8 cellular contexts compared by ENCODE assay signal in genomic region chr1:2189459-2190425, GRCh38. TPM values are rescaled to one million over a fixed set of nuclear protein-coding genes. Genes with fewer than 3 reads are reported as not detected.
DNase-seq lines count a peak whose midpoint lies in the region; ATAC-seq and TF ChIP-seq lines count a peak whose summit lies in the region.

No MANE protein-coding gene starts in this region.

- peak overlapping the region; percentile 88 for H3K27ac Mint-ChIP-seq in activated naive CD8-positive, alpha-beta T cell

- no peaks in the 10 kb centered on the region for H3K27me3 Mint-ChIP-seq in activated naive CD8-positive, alpha-beta T cell

- H3K4me3 Mint-ChIP-seq in activated naive CD8-positive, alpha-beta T cell: peak overlapping the region; percentile 81

- H3K27me3 ChIP-seq in BLaER1: no peaks in the 10 kb centered on the region
- no peaks in the 10 kb centered on the region for H3K27me3 ChIP-seq in suprapubic skin

- H3K4me3 ChIP-seq in BLaER1: peak overlapping the region; percentile 64
- H3K4me3 ChIP-seq in suprapubic skin: peak overlapping the region; percentile 57

- H3K9me3 Mint-ChIP-seq in activated naive CD8-positive, alpha-beta T cell (ENCODE audit: low read depth): no peaks in the 10 kb centered on the region

- 12% methylated on average over 20 of the region's 65 CpGs for WGBS in suprapubic skin

- H3K4me2 ChIP-seq in BLaER1: peak overlapping the region; percentile 97

- ATAC-seq in GM21390 (IDR thresholded peaks at IDR 0.05; ENCODE audit: unreplicated experiment) (peak; percentile 63), SK-N-SH treated with all-trans-retinoic acid at 6 μM for 48 hours (peak; percentile 92), omental fat pad (ENCODE audit: low FRiP score) (peak; percentile 88)

- H3K36me3 ChIP-seq in BLaER1 (peaks cover 33% of the 10 kb centered on the region), suprapubic skin (peaks cover 10% of the 10 kb centered on the region)

- TF ChIP-seq CTCF in omental fat pad (IDR thresholded peaks at IDR 0.05) (no peak), suprapubic skin (IDR thresholded peaks at IDR 0.05) (no peak)

- H3K27ac ChIP-seq in BLaER1 (peak overlapping the region; percentile 75), suprapubic skin (peak overlapping the region; percentile 89)

- H3K4me1 Mint-ChIP-seq in activated naive CD8-positive, alpha-beta T cell (ENCODE audit: low read depth): peaks cover 7% of the 10 kb centered on the region

- H3K36me3 Mint-ChIP-seq in activated naive CD8-positive, alpha-beta T cell: peaks cover 2% of the 10 kb centered on the region

- H3K4me1 ChIP-seq in BLaER1: peaks cover 66% of the 10 kb centered on the region
- peaks cover 58% of the 10 kb centered on the region for H3K4me1 ChIP-seq in suprapubic skin

- H3K9ac ChIP-seq in BLaER1: peak overlapping the region; percentile 77

- H3K9me3 ChIP-seq in BLaER1: no peaks in the 10 kb centered on the region
- H3K9me3 ChIP-seq in suprapubic skin: no peaks in the 10 kb centered on the region

- peaks cover 53% of the 10 kb centered on the region; the same call in 1 of the 2 replicates for H4K20me1 ChIP-seq in BLaER1

- TF ChIP-seq POLR2A in suprapubic skin (IDR thresholded peaks at IDR 0.05): no peak

- DNase-seq in MV-4-11 (lab: John Stamatoyannopoulos, UW) (peak; percentile 86), glomerular visceral epithelial cell (ENCODE audit: extremely low spot score) (peak; percentile 97), omental fat pad (ENCODE audit: low spot score) (peak; percentile 83), suprapubic skin (ENCODE audit: low spot score in 2 of 2) (peak; percentile 96)

- no peak for TF ChIP-seq EP300 in suprapubic skin (IDR thresholded peaks at IDR 0.05)

TF ChIP-seq in SK-N-SH treated with all-trans-retinoic acid at 6 μM for 48 hours, 23 proteins besides CTCF, POLR2A, EP300 and RAD21:
- no peak for TF ChIP-seq ZNF70 (CRISPR knock-in tag; IDR thresholded peaks at IDR 0.05)
- TF ChIP-seq GLIS3 (CRISPR knock-in tag; IDR thresholded peaks at IDR 0.05): no peak
- no peak for TF ChIP-seq ZNF8 (CRISPR knock-in tag; IDR thresholded peaks at IDR 0.05)
- TF ChIP-seq ARNTL (CRISPR knock-in tag; IDR thresholded peaks at IDR 0.05; ENCODE audit: borderline replicate concordance, low read depth): no peak
- no peak for TF ChIP-seq PPARA (CRISPR knock-in tag; IDR thresholded peaks at IDR 0.05; ENCODE audit: borderline replicate concordance)
- no peak for TF ChIP-seq TSHZ2 (CRISPR knock-in tag; IDR thresholded peaks at IDR 0.05)
- no peak for TF ChIP-seq CREB5 (CRISPR knock-in tag; IDR thresholded peaks at IDR 0.05; ENCODE audit: low read depth)
- TF ChIP-seq TCF4 (CRISPR knock-in tag; IDR thresholded peaks at IDR 0.05; ENCODE audit: borderline replicate concordance): no peak
- TF ChIP-seq CSDC2 (CRISPR knock-in tag; IDR thresholded peaks at IDR 0.05): no peak
- no peak for TF ChIP-seq BACH2 (CRISPR knock-in tag; IDR thresholded peaks at IDR 0.05; ENCODE audit: borderline replicate concordance)
- no peak for TF ChIP-seq ZFP30 (CRISPR knock-in tag; IDR thresholded peaks at IDR 0.05)
- TF ChIP-seq ZNF565 (CRISPR knock-in tag; conservative IDR thresholded peaks at IDR 0.05; ENCODE audit: low read depth): no peak
- no peak for TF ChIP-seq SNAI2 (CRISPR knock-in tag; IDR thresholded peaks at IDR 0.05)
- TF ChIP-seq ISL1 (CRISPR knock-in tag; IDR thresholded peaks at IDR 0.05): no peak
- no peak for TF ChIP-seq CSRNP3 (CRISPR knock-in tag; IDR thresholded peaks at IDR 0.05)
- no peak for TF ChIP-seq ZFP3 (CRISPR knock-in tag; IDR thresholded peaks at IDR 0.05)
- no peak for TF ChIP-seq POU6F1 (CRISPR knock-in tag; IDR thresholded peaks at IDR 0.05; ENCODE audit: borderline replicate concordance, low read depth)
- no peak for TF ChIP-seq OSR1 (CRISPR knock-in tag; IDR thresholded peaks at IDR 0.05)

RNA-seq across cellular contexts. Expression of gene FAAP20, which starts 4.8 kb away (rescaled TPM):
- total RNA-seq in omental fat pad (10 to 100 TPM; 14.2 to 24.9 (median 21.8) TPM), suprapubic skin (10 to 100 TPM; 18.6 to 47.3 (median 24.9) TPM)

RNA-seq across cellular contexts. Expression of gene SKI, which starts 38.4 kb away (rescaled TPM):
- total RNA-seq in omental fat pad: 10 to 100 TPM; 35.3 to 54.0 (median 47.3) TPM
- total RNA-seq in suprapubic skin: 10 to 100 TPM; 51.8 to 91.2 (median 68.1) TPM

Comparison
In these comparisons a context has a peak if more than half of its experiments do, and no peak if none do; other contexts are left out.
1. Peak in every context shown above with its lines: DNase-seq, ATAC-seq, H3K4me3 ChIP-seq and H3K27ac ChIP-seq.